In genomic region chr6:150267686-150268561, GRCh38 we compare ENCODE assay signal across 14 cellular contexts.
A peak's percentile ranks its signal among the peaks of the same experiment; 100 is the strongest.
DNase-seq lines count a peak whose midpoint lies in the region; ATAC-seq and TF ChIP-seq lines count a peak whose summit lies in the region.
"Had no signal": no experiment of that assay in that cellular context is flagged by ENCODE, and none has a peak within 500 bp of the region (broad histone marks: within the 10 kb centered on the region; RNA-seq: fewer than 3 reads in every experiment).

No MANE protein-coding gene starts in this region.

- H3K4me1 Mint-ChIP-seq in T-helper 2 cell treated with Interferon-gamma antibody and Interleukin-4, amounts not matched to agents 5 μg/mL and 100 μg/mL, for 36 hours (ENCODE audit: low read depth): peaks cover 2% of the 10 kb centered on the region

- no peak overlapping the region for H3K9ac ChIP-seq in IMR-90 (ENCODE audit: low read depth, low read length)

- peak overlapping the region; percentile 60; the same call in 1 of the 2 replicates for H3K23ac ChIP-seq in IMR-90 (ENCODE audit: low read depth, low read length)

- peak overlapping the region; percentile 17 for H2AK9ac ChIP-seq in IMR-90 (replicated peaks; ENCODE audit: low read depth, low read length, poor library complexity)

- no peaks in the 10 kb centered on the region for H3K9me3 Mint-ChIP-seq in T-helper 2 cell treated with Interferon-gamma antibody and Interleukin-4, amounts not matched to agents 5 μg/mL and 100 μg/mL, for 36 hours
- H3K9me3 Mint-ChIP-seq: natural killer cell treated with Interleukin-12 subunit alpha and Interleukin-12 subunit beta and Interleukin-15 and Interleukin-18, amount 100 ng/mL, for 72 hours had no signal

- H2AK5ac ChIP-seq in IMR-90 (ENCODE audit: low read depth, low read length): no peak overlapping the region

- peak overlapping the region; percentile 88 for H4K91ac ChIP-seq in IMR-90 (ENCODE audit: insufficient read depth, low read depth, low read length)

- TF ChIP-seq RAD21 in IMR-90 (IDR thresholded peaks at IDR 0.05; ENCODE audit: low read length): no peak

- peak overlapping the region; percentile 89 for H2BK5ac ChIP-seq in IMR-90 (ENCODE audit: low read depth, low read length, poor library complexity, severe bottlenecking)

- 44% methylated on average over 2 of the region's 11 CpGs; no CpG with 5 or more reads in 1 of the 2 experiments for WGBS in IMR-90 (ENCODE audit: extremely low coverage in 2 of 2, insufficient read length in 1 of 2), 2 experiments

- peak overlapping the region; percentile 49 for H4K5ac ChIP-seq in IMR-90 (ENCODE audit: low read depth, low read length)

- dilution Hi-C loops in IMR-90 (cut with HindIII; ENCODE audit: low sequenced_read_pairs, unreplicated experiment): no loop called here

- intact Hi-C loops in IMR-90 (cut with micrococcal nuclease): no loop called here

- H3K4me1 ChIP-seq in IMR-90 (ENCODE audit: control insufficient read depth, insufficient read depth, low read length): peaks cover 10% of the 10 kb centered on the region

- no peaks in the 10 kb centered on the region for H3K9me3 ChIP-seq in IMR-90 (ENCODE audit: control insufficient read depth, insufficient read depth, low read length)

- peak overlapping the region; percentile 81 for H3K4ac ChIP-seq in IMR-90 (ENCODE audit: low read depth, low read length)

- H3K4me3 Mint-ChIP-seq in T-helper 2 cell treated with Interferon-gamma antibody and Interleukin-4, amounts not matched to agents 5 μg/mL and 100 μg/mL, for 36 hours: no peak overlapping the region
- H3K4me3 Mint-ChIP-seq: natural killer cell treated with Interleukin-12 subunit alpha and Interleukin-12 subunit beta and Interleukin-15 and Interleukin-18, amount 100 ng/mL, for 72 hours had no signal

- CTCF ChIA-PET in IMR-90 (lab: Yijun Ruan, JAX): interaction anchor here (0.8 to 1.0 kb wide), 3 partner anchors 10 to 33 kb away, joined by 3 to 6 read pairs (median 3); no protein-coding TSS in a partner anchor

- no peaks in the 10 kb centered on the region for H3K36me3 Mint-ChIP-seq in T-helper 2 cell treated with Interferon-gamma antibody and Interleukin-4, amounts not matched to agents 5 μg/mL and 100 μg/mL, for 36 hours (ENCODE audit: low read depth)
- H3K36me3 Mint-ChIP-seq: activated naive CD4-positive, alpha-beta T cell treated with anti-CD3 and anti-CD28 coated beads, Interleukin-2, amount 50 U/mL, for 72 hours; natural killer cell treated with Interleukin-12 subunit alpha and Interleukin-12 subunit beta and Interleukin-15 and Interleukin-18, amount 100 ng/mL, for 72 hours had no signal

- peak overlapping the region; percentile 41 for H2BK20ac ChIP-seq in IMR-90 (ENCODE audit: low read depth, low read length)

- TF ChIP-seq CTCF in IMR-90 (conservative IDR thresholded peaks at IDR 0.05; ENCODE audit: low read depth, low read length) (no peak), brain microvascular endothelial cell (IDR thresholded peaks at IDR 0.05; ENCODE audit: low read depth, low read length, missing control alignments) (no peak)

- no peaks in the 10 kb centered on the region for H3K36me3 ChIP-seq in IMR-90 (ENCODE audit: control insufficient read depth, insufficient read depth, low read length)
- no peaks in the 10 kb centered on the region for H3K36me3 ChIP-seq in brain microvascular endothelial cell (replicated peaks)

- no peak overlapping the region for H3K4me3 ChIP-seq in IMR-90 (ENCODE audit: insufficient read depth, low read depth, low read length)
- no peak overlapping the region for H3K4me3 ChIP-seq in brain microvascular endothelial cell (ENCODE audit: low read depth, low read length)

- DNase-seq in AG08395 (ENCODE audit: low spot score) (peak; percentile 76), IMR-90 (peak; percentile 88), brain microvascular endothelial cell (peak; percentile 88), left kidney (ENCODE audit: low read depth, low spot score) (peak; percentile 41), superior temporal gyrus (ENCODE audit: extremely low spot score) (no peak)
- DNase-seq in T-helper 2 cell treated with Interferon-gamma antibody and Interleukin-4, amounts not matched to agents 5 μg/mL and 100 μg/mL, for 36 hours (ENCODE audit: low spot score): no peak
- DNase-seq: AML-193; effector CD8-positive, alpha-beta T cell; H7; stimulated activated naive CD4-positive, alpha-beta T cell had no signal

- no TSS peak for BruUV-seq in IMR-90 (replicated peaks; lab: Mats Ljungman, UMichigan)

- H3K56ac ChIP-seq in IMR-90 (ENCODE audit: extremely low read depth, insufficient read depth, low read length): no peak overlapping the region

- peak overlapping the region; percentile 86 for H2AFZ ChIP-seq in IMR-90 (replicated peaks; ENCODE audit: low read length, poor library complexity)

- peak overlapping the region; percentile 88 for H3K14ac ChIP-seq in IMR-90 (replicated peaks; ENCODE audit: low read depth, low read length)

- H2BK120ac ChIP-seq in IMR-90 (ENCODE audit: low read depth, low read length): peak overlapping the region; percentile 88

- H3K18ac ChIP-seq in IMR-90 (ENCODE audit: low read depth, low read length): peak overlapping the region; percentile 90

- no peaks in the 10 kb centered on the region for H4K20me1 ChIP-seq in IMR-90 (ENCODE audit: insufficient read depth, low read length)

- peak overlapping the region; percentile 44; the same call in 1 of the 2 replicates for H3K4me2 ChIP-seq in IMR-90 (ENCODE audit: low read depth, low read length)

- ATAC-seq in IMR-90 (ENCODE audit: low read depth): peak; percentile 91
- ATAC-seq in HG02642 (IDR thresholded peaks at IDR 0.05; ENCODE audit: poor library complexity, unreplicated experiment): no peak
- ATAC-seq in GM21447 (IDR thresholded peaks at IDR 0.05; ENCODE audit: unreplicated experiment): no peak
- ATAC-seq: activated naive CD4-positive, alpha-beta T cell treated with anti-CD3 and anti-CD28 coated beads, Interleukin-2, amount 50 U/mL, for 72 hours; natural killer cell treated with Interleukin-12 subunit alpha and Interleukin-12 subunit beta and Interleukin-15 and Interleukin-18, amount 100 ng/mL, for 72 hours had no signal

- POLR2A ChIA-PET in IMR-90 (lab: Charles Lee; ENCODE audit: unreplicated experiment): no interaction called here

- H2BK15ac ChIP-seq in IMR-90 (ENCODE audit: low read depth, low read length): peak overlapping the region; percentile 89; the same call in 2 of the 3 replicates

- H3K27ac Mint-ChIP-seq in T-helper 2 cell treated with Interferon-gamma antibody and Interleukin-4, amounts not matched to agents 5 μg/mL and 100 μg/mL, for 36 hours: no peak overlapping the region
- H3K27ac Mint-ChIP-seq: activated naive CD4-positive, alpha-beta T cell treated with anti-CD3 and anti-CD28 coated beads, Interleukin-2, amount 50 U/mL, for 72 hours; natural killer cell treated with Interleukin-12 subunit alpha and Interleukin-12 subunit beta and Interleukin-15 and Interleukin-18, amount 100 ng/mL, for 72 hours had no signal

- H3K27ac ChIP-seq in IMR-90 (ENCODE audit: insufficient read depth, low read length) (peak overlapping the region; percentile 30), brain microvascular endothelial cell (peak overlapping the region; percentile 46)

- H3K79me1 ChIP-seq in IMR-90 (ENCODE audit: low read depth in 1 of 2, low read length in 2 of 2): no peaks in the 10 kb centered on the region

- no peak for TF ChIP-seq POLR2A in IMR-90 (IDR thresholded peaks at IDR 0.05; ENCODE audit: low read depth, low read length)

- in situ Hi-C loops in IMR-90 (cut with MboI; ENCODE audit: low sequenced_read_pairs): no loop called here
- in situ Hi-C loops in brain microvascular endothelial cell (cut with HindIII; ENCODE audit: low pct_ligation_motif_present, low sequenced_read_pairs): no loop called here

- H3K9me1 ChIP-seq in IMR-90 (ENCODE audit: insufficient read depth, low read length): peaks cover 10% of the 10 kb centered on the region

- H3K27me3 Mint-ChIP-seq in T-helper 2 cell treated with Interferon-gamma antibody and Interleukin-4, amounts not matched to agents 5 μg/mL and 100 μg/mL, for 36 hours (ENCODE audit: low read depth): peaks cover 5% of the 10 kb centered on the region

- peak overlapping the region; percentile 38 to 73; a peak in 3 of 4 replicates for H4K8ac ChIP-seq in IMR-90 (ENCODE audit: low read depth in 2 of 2, low read length in 2 of 2)

- no peaks in the 10 kb centered on the region for H3K27me3 ChIP-seq in IMR-90 (ENCODE audit: control insufficient read depth, insufficient read depth, low read length)
- no peaks in the 10 kb centered on the region for H3K27me3 ChIP-seq in brain microvascular endothelial cell (replicated peaks)

TF ChIP-seq in IMR-90, 13 proteins besides CTCF, POLR2A, EP300 and RAD21 (continues in another document):
- TF ChIP-seq USF2 (IDR thresholded peaks at IDR 0.05; ENCODE audit: low read depth, low read length) (no peak), NFE2L2 (IDR thresholded peaks at IDR 0.05; ENCODE audit: low read depth, low read length) (no peak), RFX5 (IDR thresholded peaks at IDR 0.05; ENCODE audit: low read depth, low read length) (peak; percentile 64; the same call in 1 of the 2 replicates), ELK1 (IDR thresholded peaks at IDR 0.05; ENCODE audit: borderline replicate concordance, low read depth, low read length) (no peak), BHLHE40 (IDR thresholded peaks at IDR 0.05; ENCODE audit: low read depth, low read length) (no peak), SMC3 (IDR thresholded peaks at IDR 0.05; ENCODE audit: low read depth, low read length) (no peak), CHD1 (IDR thresholded peaks at IDR 0.05; ENCODE audit: low read depth, low read length) (no peak), MAZ (IDR thresholded peaks at IDR 0.05; ENCODE audit: borderline replicate concordance, low read depth, low read length) (no peak), MXI1 (IDR thresholded peaks at IDR 0.05; ENCODE audit: borderline replicate concordance, low read depth, low read length) (no peak), CEBPB (IDR thresholded peaks at IDR 0.05; ENCODE audit: low read depth, low read length) (0 out of 2 replicates have a peak, but pooled peaks have one; percentile 36)

Comparison
In these comparisons a context has a peak if more than half of its experiments do, and no peak if none do; other contexts are left out.
1. DNase-seq: peak in AG08395 (single experiment), IMR-90 (single experiment), brain microvascular endothelial cell (single experiment) and left kidney (single experiment); none in superior temporal gyrus (single experiment) and T-helper 2 cell treated with Interferon-gamma antibody and Interleukin-4, amounts not matched to agents 5 μg/mL and 100 μg/mL, for 36 hours (single experiment).